ENCODE assay signal across 32 cellular contexts in the genomic region with DNA sequence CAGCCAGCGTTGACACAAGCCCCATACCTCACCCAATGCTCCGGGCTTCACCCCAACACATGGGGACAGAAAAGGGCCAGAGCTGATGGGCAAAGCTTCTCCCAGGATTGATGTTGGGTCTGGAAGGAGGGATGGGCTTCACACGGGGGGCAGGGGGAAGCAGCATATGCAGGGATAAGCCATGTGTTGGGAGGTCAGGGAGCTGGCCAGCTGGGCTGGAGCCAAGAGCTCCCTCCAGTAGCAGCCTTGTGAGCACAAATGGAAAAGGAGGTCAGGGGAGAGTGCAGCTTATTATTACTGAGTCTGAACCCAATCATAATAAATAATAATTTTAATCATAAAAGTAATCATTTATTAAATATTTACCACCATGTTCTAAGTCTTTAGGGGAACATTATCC. TPM values are rescaled to one million over a fixed set of nuclear protein-coding genes. Genes with fewer than 3 reads are reported as not detected.
"Had no signal": no experiment of that assay in that cellular context is flagged by ENCODE, and none has a peak within 500 bp of the region (broad histone marks: within the 10 kb centered on the region; RNA-seq: fewer than 3 reads in every experiment).

No MANE protein-coding gene starts in this region.

- DNase-seq: activated CD4-positive, alpha-beta T cell treated with anti-CD3 and anti-CD28 coated beads for 36 hours; activated CD4-positive, alpha-beta T cell treated with anti-CD3 and anti-CD28 coated beads, Interleukin-2, amount 10 ng/mL, durations not matched to agents 7 days and 5 days; activated CD4-positive, alpha-beta T cell treated with anti-CD3 and anti-CD28 coated beads, Interleukin-2, amount 50 U/mL, for 48 hours; activated CD8-positive, alpha-beta T cell treated with anti-CD3 and anti-CD28 coated beads, Interleukin-2, amount 10 ng/mL, durations not matched to agents 7 days and 5 days; activated gamma-delta T cell; activated naive CD4-positive, alpha-beta T cell treated with Interleukin-2 at 50 U/mL for 16 hours; activated naive CD8-positive, alpha-beta T cell treated with anti-CD3 and anti-CD28 coated beads, Interleukin-2, amount 10 ng/mL, durations not matched to agents 7 days and 5 days; activated T-cell treated with anti-CD3 and anti-CD28 coated beads, Interleukin-2, amount 50 U/mL, for 24 hours; amygdala; Kasumi-1; KG1; MG63; NCI-H1048; NCI-H1105 treated with DMSO at 0.1 percent for 48 hours; NCI-H1436; NCI-H1694; NCI-H1930; NCI-H2081 treated with DMSO at 0.1 percent for 48 hours; NCI-H226; NCI-H510A; NCI-H526; NCI-H774; PC-3; Peyer's patch; RPMI8226; SIG-M5 had no signal

- H3K27me3 Mint-ChIP-seq: activated CD4-positive, alpha-beta T cell treated with anti-CD3 and anti-CD28 coated beads for 36 hours had no signal

- H3K9me3 ChIP-seq: ascending aorta, MG63, Peyer's patch had no signal

- H3K4me1 ChIP-seq: ascending aorta, Peyer's patch had no signal

- H3K9me3 Mint-ChIP-seq: activated CD4-positive, alpha-beta T cell treated with anti-CD3 and anti-CD28 coated beads, Interleukin-2, amount 10 ng/mL, durations not matched to agents 7 days and 5 days; activated naive CD4-positive, alpha-beta T cell treated with anti-CD3 and anti-CD28 coated beads, Interleukin-2, amount 50 U/mL, for 24 hours; activated naive CD8-positive, alpha-beta T cell treated with anti-CD3 and anti-CD28 coated beads, Interleukin-2, amount 10 ng/mL, durations not matched to agents 7 days and 5 days; activated T-cell treated with anti-CD3 and anti-CD28 coated beads, Interleukin-2, amount 50 U/mL, for 24 hours; activated T-helper 2 cell treated with anti-CD3 and anti-CD28 coated beads, Interferon-gamma antibody, Interleukin-2, Interleukin-4, amounts not matched to agents 10 μg/mL and 5 μg/mL and 100 μg/mL, durations not matched to agents 14 hours and 24 hours and 36 hours; central memory CD8-positive, alpha-beta T cell had no signal

- H3K27me3 ChIP-seq: ascending aorta, MG63, Peyer's patch had no signal

- H3K36me3 Mint-ChIP-seq: activated naive CD4-positive, alpha-beta T cell treated with anti-CD3 and anti-CD28 coated beads, Interleukin-2, amount 50 U/mL, for 24 hours; activated naive CD8-positive, alpha-beta T cell treated with anti-CD3 and anti-CD28 coated beads, Interleukin-2, amount 10 ng/mL, durations not matched to agents 7 days and 5 days had no signal

- H3K4me3 Mint-ChIP-seq: activated CD4-positive, alpha-beta T cell treated with anti-CD3 and anti-CD28 coated beads for 36 hours; activated CD4-positive, alpha-beta T cell treated with anti-CD3 and anti-CD28 coated beads, Interleukin-2, amount 10 ng/mL, durations not matched to agents 7 days and 5 days; activated CD8-positive, alpha-beta T cell treated with anti-CD3 and anti-CD28 coated beads, Interleukin-2, amount 10 ng/mL, durations not matched to agents 7 days and 5 days; activated naive CD4-positive, alpha-beta T cell treated with anti-CD3 and anti-CD28 coated beads, Interleukin-2, amount 50 U/mL, for 24 hours; activated naive CD8-positive, alpha-beta T cell treated with anti-CD3 and anti-CD28 coated beads, Interleukin-2, amount 10 ng/mL, durations not matched to agents 7 days and 5 days; activated T-cell treated with anti-CD3 and anti-CD28 coated beads, Interleukin-2, amount 50 U/mL, for 24 hours; central memory CD8-positive, alpha-beta T cell had no signal

- H3K4me1 Mint-ChIP-seq: activated CD4-positive, alpha-beta T cell treated with anti-CD3 and anti-CD28 coated beads for 36 hours; activated CD4-positive, alpha-beta T cell treated with anti-CD3 and anti-CD28 coated beads, Interleukin-2, amount 10 ng/mL, durations not matched to agents 7 days and 5 days; activated naive CD4-positive, alpha-beta T cell treated with anti-CD3 and anti-CD28 coated beads, Interleukin-2, amount 50 U/mL, for 24 hours; activated naive CD8-positive, alpha-beta T cell treated with anti-CD3 and anti-CD28 coated beads, Interleukin-2, amount 10 ng/mL, durations not matched to agents 7 days and 5 days; central memory CD8-positive, alpha-beta T cell had no signal

- H3K27ac ChIP-seq: ascending aorta, cardiac muscle cell, Peyer's patch had no signal

- H3K27ac Mint-ChIP-seq: activated CD4-positive, alpha-beta T cell treated with anti-CD3 and anti-CD28 coated beads for 36 hours; activated CD4-positive, alpha-beta T cell treated with anti-CD3 and anti-CD28 coated beads, Interleukin-2, amount 10 ng/mL, durations not matched to agents 7 days and 5 days; activated CD8-positive, alpha-beta T cell treated with anti-CD3 and anti-CD28 coated beads, Interleukin-2, amount 10 ng/mL, durations not matched to agents 7 days and 5 days; activated naive CD4-positive, alpha-beta T cell treated with anti-CD3 and anti-CD28 coated beads, Interleukin-2, amount 50 U/mL, for 24 hours; activated naive CD8-positive, alpha-beta T cell treated with anti-CD3 and anti-CD28 coated beads, Interleukin-2, amount 10 ng/mL, durations not matched to agents 7 days and 5 days; activated T-cell treated with anti-CD3 and anti-CD28 coated beads, Interleukin-2, amount 50 U/mL, for 24 hours; activated T-helper 2 cell treated with anti-CD3 and anti-CD28 coated beads, Interferon-gamma antibody, Interleukin-2, Interleukin-4, amounts not matched to agents 10 μg/mL and 5 μg/mL and 100 μg/mL, durations not matched to agents 14 hours and 24 hours and 36 hours had no signal

- H3K4me3 ChIP-seq: ascending aorta, cardiac muscle cell, MG63, Peyer's patch had no signal

- ATAC-seq: activated CD4-positive, alpha-beta T cell treated with anti-CD3 and anti-CD28 coated beads for 36 hours; activated CD8-positive, alpha-beta T cell treated with anti-CD3 and anti-CD28 coated beads, Interleukin-2, amount 10 ng/mL, durations not matched to agents 7 days and 5 days; PC-3 had no signal

- H3K36me3 ChIP-seq: ascending aorta, cardiac muscle cell, MG63, Peyer's patch had no signal

RNA-seq across cellular contexts. Expression of gene PLEKHD1, which starts 9.3 kb away (rescaled TPM):
- total RNA-seq: ascending aorta, Peyer's patch, SK-MEL-5 had no signal
